In genomic region chr11:75024068-75024449, GRCh38 we compare ENCODE assay signal across 12 cellular contexts.
"Had no signal": no experiment of that assay in that cellular context is flagged by ENCODE, and none has a peak within 500 bp of the region (broad histone marks: within the 10 kb centered on the region; RNA-seq: fewer than 3 reads in every experiment).

No MANE protein-coding gene starts in this region.

- H3K27ac Mint-ChIP-seq: natural killer cell; T-helper 2 cell treated with Interferon-gamma antibody and Interleukin-4, amounts not matched to agents 5 μg/mL and 100 μg/mL, for 36 hours had no signal

- H3K36me3 Mint-ChIP-seq: activated naive CD4-positive, alpha-beta T cell treated with anti-CD3 and anti-CD28 coated beads, Interleukin-2, amount 50 U/mL, for 72 hours; natural killer cell had no signal

- ATAC-seq: activated naive CD4-positive, alpha-beta T cell treated with anti-CD3 and anti-CD28 coated beads, Interleukin-2, amount 50 U/mL, for 72 hours; activated T-cell treated with anti-CD3 and anti-CD28 coated beads, Interleukin-2, amount 50 U/mL, for 4 hours; gastrocnemius medialis had no signal

- H3K9me3 ChIP-seq: gastrocnemius medialis, psoas muscle, suprapubic skin had no signal

- DNase-seq: activated CD4-positive, alpha-beta T cell treated with anti-CD3 and anti-CD28 coated beads, Interleukin-2, amount 50 U/mL, for 4 hours; activated CD4-positive, CD25-positive, alpha-beta regulatory T cell treated with anti-CD3 and anti-CD28 coated beads, Interleukin-2, amount 50 U/mL, for 72 hours; activated effector memory CD4-positive, alpha-beta T cell treated with anti-CD3 and anti-CD28 coated beads, Interleukin-2, amount 50 U/mL, for 16 hours; activated T-cell treated with anti-CD3 and anti-CD28 coated beads, Interleukin-2, amount 50 U/mL, for 4 hours; gastrocnemius medialis; natural killer cell; psoas muscle; stimulated activated CD4-positive, alpha-beta T cell treated with anti-CD3 and anti-CD28 coated beads, Interleukin-12 subunit alpha, Interleukin-12 subunit beta, amount 100 ng/mL, for 4 hours; stimulated activated naive CD4-positive, alpha-beta T cell had no signal

- H3K4me1 Mint-ChIP-seq: natural killer cell had no signal

- H3K4me3 Mint-ChIP-seq: activated T-cell treated with anti-CD3 and anti-CD28 coated beads, Interleukin-2, amount 50 U/mL, for 4 hours; natural killer cell; T-helper 2 cell treated with Interferon-gamma antibody and Interleukin-4, amounts not matched to agents 5 μg/mL and 100 μg/mL, for 36 hours had no signal

- H3K9me3 Mint-ChIP-seq: activated naive CD4-positive, alpha-beta T cell treated with anti-CD3 and anti-CD28 coated beads, Interleukin-2, amount 50 U/mL, for 72 hours; activated T-cell treated with anti-CD3 and anti-CD28 coated beads, Interleukin-2, amount 50 U/mL, for 4 hours; natural killer cell; T-helper 2 cell treated with Interferon-gamma antibody and Interleukin-4, amounts not matched to agents 5 μg/mL and 100 μg/mL, for 36 hours had no signal
